21 cellular contexts compared by ENCODE assay signal in the genomic region with DNA sequence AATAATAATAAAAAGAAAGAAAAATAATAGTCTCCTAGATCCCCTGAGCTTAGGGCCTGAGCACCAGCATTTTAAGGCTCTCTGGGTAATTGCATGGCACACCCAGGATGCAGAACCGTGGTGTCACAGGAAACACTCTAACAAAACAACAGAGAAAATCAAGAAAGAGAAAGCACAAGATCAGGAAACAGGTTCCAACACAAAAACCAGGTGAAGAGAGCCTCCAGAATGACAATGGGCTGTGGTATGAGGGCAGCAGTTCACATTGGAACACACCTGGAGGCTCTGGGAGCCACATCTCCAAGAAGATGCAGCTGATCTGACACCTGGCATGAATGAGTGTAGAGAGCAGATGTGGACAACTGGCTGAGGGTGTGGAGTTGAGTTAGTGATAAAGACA. TPM values are rescaled to one million over a fixed set of nuclear protein-coding genes. Genes with fewer than 3 reads are reported as not detected.
DNase-seq lines count a peak whose midpoint lies in the region; ATAC-seq and TF ChIP-seq lines count a peak whose summit lies in the region.
"Had no signal": no experiment of that assay in that cellular context is flagged by ENCODE, and none has a peak within 500 bp of the region (broad histone marks: within the 10 kb centered on the region; RNA-seq: fewer than 3 reads in every experiment).

No MANE protein-coding gene starts in this region.

- no peak overlapping the region for H3K4me3 Mint-ChIP-seq in activated CD8-positive, alpha-beta memory T cell treated with anti-CD3 and anti-CD28 coated beads, Interleukin-2, amount 10 ng/mL, durations not matched to agents 7 days and 5 days
- peak overlapping the region in 2 of 3 donors; percentile 59 to 73 for H3K4me3 Mint-ChIP-seq in T-cell
- H3K4me3 Mint-ChIP-seq in stimulated activated memory B cell treated with anti-CD40 and anti-IgM and Interleukin-4, amounts not matched to agents 10 μg/mL and 1 μg/mL and 100 μg/mL, for 72 hours: no peak overlapping the region
- H3K4me3 Mint-ChIP-seq: brain; stimulated activated naive CD8-positive, alpha-beta T cell treated with anti-CD3 and anti-CD28 coated beads, Interleukin-15, Interleukin-2, amounts not matched to agents 100 ng/mL and 50 ng/mL, for 24 hours had no signal

- 31 to 46% methylated on average over 1 of the region's 1 CpG for WGBS in sigmoid colon, 2 donors

- H3K36me3 ChIP-seq in sigmoid colon: no peaks in the 10 kb centered on the region
- H3K36me3 ChIP-seq: BLaER1 had no signal

- H3K4me1 ChIP-seq in sigmoid colon: peaks cover 0 to 31% (median 24%) of the 10 kb centered on the region in 4 donors
- H3K4me1 ChIP-seq: BLaER1 had no signal

- POLR2A ChIA-PET in T-cell (lab: Charles Lee): no interaction called here

- H3K27ac Mint-ChIP-seq in activated CD8-positive, alpha-beta memory T cell treated with anti-CD3 and anti-CD28 coated beads, Interleukin-2, amount 10 ng/mL, durations not matched to agents 7 days and 5 days: peak overlapping the region; percentile 59
- peak overlapping the region; percentile 97 to 100 for H3K27ac Mint-ChIP-seq in T-cell
- no peak overlapping the region for H3K27ac Mint-ChIP-seq in stimulated activated memory B cell treated with anti-CD40 and anti-IgM and Interleukin-4, amounts not matched to agents 10 μg/mL and 1 μg/mL and 100 μg/mL, for 72 hours
- H3K27ac Mint-ChIP-seq: brain; stimulated activated naive CD8-positive, alpha-beta T cell treated with anti-CD3 and anti-CD28 coated beads, Interleukin-15, Interleukin-2, amounts not matched to agents 100 ng/mL and 50 ng/mL, for 24 hours had no signal

- H3K9me3 Mint-ChIP-seq in activated CD8-positive, alpha-beta memory T cell treated with anti-CD3 and anti-CD28 coated beads, Interleukin-2, amount 10 ng/mL, durations not matched to agents 7 days and 5 days (ENCODE audit: low read depth): peaks cover 2% of the 10 kb centered on the region
- H3K9me3 Mint-ChIP-seq in T-cell: peaks cover 7 to 13% (median 10%) of the 10 kb centered on the region in 3 donors
- H3K9me3 Mint-ChIP-seq in stimulated activated memory B cell treated with anti-CD40 and anti-IgM and Interleukin-4, amounts not matched to agents 10 μg/mL and 1 μg/mL and 100 μg/mL, for 72 hours: peaks cover 8% of the 10 kb centered on the region

- no peak for TF ChIP-seq POLR2A in sigmoid colon (IDR thresholded peaks at IDR 0.05)

- CTCF ChIA-PET in activated CD8-positive, alpha-beta memory T cell treated with anti-CD3 and anti-CD28 coated beads, Interleukin-2, amount 10 ng/mL, durations not matched to agents 7 days and 5 days (lab: Charles Lee): interaction anchor here (2.5 kb wide), 1 partner anchor 16 kb away, joined by 9 read pairs; no protein-coding TSS in a partner anchor
- CTCF ChIA-PET in T-cell (lab: Charles Lee): interaction anchor here in 1 of 2 donors (0.7 kb wide), 1 partner anchor 10 kb away, joined by 5 read pairs; no protein-coding TSS in a partner anchor

- no peaks in the 10 kb centered on the region for H3K36me3 Mint-ChIP-seq in activated CD8-positive, alpha-beta memory T cell treated with anti-CD3 and anti-CD28 coated beads, Interleukin-2, amount 10 ng/mL, durations not matched to agents 7 days and 5 days
- H3K36me3 Mint-ChIP-seq in T-cell: peaks cover 12% of the 10 kb centered on the region
- H3K36me3 Mint-ChIP-seq in stimulated activated memory B cell treated with anti-CD40 and anti-IgM and Interleukin-4, amounts not matched to agents 10 μg/mL and 1 μg/mL and 100 μg/mL, for 72 hours: no peaks in the 10 kb centered on the region

- peaks cover 5% of the 10 kb centered on the region for H3K4me1 Mint-ChIP-seq in activated CD8-positive, alpha-beta memory T cell treated with anti-CD3 and anti-CD28 coated beads, Interleukin-2, amount 10 ng/mL, durations not matched to agents 7 days and 5 days
- H3K4me1 Mint-ChIP-seq in T-cell: peaks cover 11 to 38% (median 21%) of the 10 kb centered on the region in 3 donors
- no peaks in the 10 kb centered on the region for H3K4me1 Mint-ChIP-seq in stimulated activated memory B cell treated with anti-CD40 and anti-IgM and Interleukin-4, amounts not matched to agents 10 μg/mL and 1 μg/mL and 100 μg/mL, for 72 hours

- H3K27me3 Mint-ChIP-seq in activated CD8-positive, alpha-beta memory T cell treated with anti-CD3 and anti-CD28 coated beads, Interleukin-2, amount 10 ng/mL, durations not matched to agents 7 days and 5 days: peaks cover 14% of the 10 kb centered on the region
- H3K27me3 Mint-ChIP-seq in T-cell: no peaks in the 10 kb centered on the region
- H3K27me3 Mint-ChIP-seq in stimulated activated memory B cell treated with anti-CD40 and anti-IgM and Interleukin-4, amounts not matched to agents 10 μg/mL and 1 μg/mL and 100 μg/mL, for 72 hours: peaks cover 21% of the 10 kb centered on the region
- H3K27me3 Mint-ChIP-seq: stimulated activated naive CD8-positive, alpha-beta T cell treated with anti-CD3 and anti-CD28 coated beads, Interleukin-15, Interleukin-2, amounts not matched to agents 100 ng/mL and 50 ng/mL, for 24 hours had no signal

- peaks cover 0 to 13% (median 0%) of the 10 kb centered on the region in 3 donors for H3K27me3 ChIP-seq in sigmoid colon
- H3K27me3 ChIP-seq: BLaER1, hepatocyte had no signal

- TF ChIP-seq CTCF in coronary artery (IDR thresholded peaks at IDR 0.05) (no peak), sigmoid colon (IDR thresholded peaks at IDR 0.05) (no peak)

- no peak for ATAC-seq in activated CD8-positive, alpha-beta memory T cell treated with anti-CD3 and anti-CD28 coated beads, Interleukin-2, amount 10 ng/mL, durations not matched to agents 7 days and 5 days
- ATAC-seq in T-cell (replicated peaks in 1 of 4) (peak; percentile 66 to 88 (median 76)), HG03520 (IDR thresholded peaks at IDR 0.05; ENCODE audit: unreplicated experiment) (no peak)
- no peak for ATAC-seq in stimulated activated memory B cell treated with anti-CD40 and anti-IgM and Interleukin-4, amounts not matched to agents 10 μg/mL and 1 μg/mL and 100 μg/mL, for 72 hours
- ATAC-seq: A549, HepG2 had no signal

- H3K27ac ChIP-seq in coronary artery (no peak overlapping the region), sigmoid colon (no peak overlapping the region)
- H3K27ac ChIP-seq: A549, BLaER1, hepatocyte, VCaP had no signal

- DNase-seq in activated CD8-positive, alpha-beta memory T cell treated with anti-CD3 and anti-CD28 coated beads, Interleukin-2, amount 10 ng/mL, durations not matched to agents 7 days and 5 days: no peak
- DNase-seq in activated CD8-positive, alpha-beta memory T cell treated with anti-CD3 and anti-CD28 coated beads, Interleukin-2, amount 50 U/mL, for 4 hours: no peak
- DNase-seq in T-cell (peak in 2 of 34 experiments; percentile 6 to 22), coronary artery (ENCODE audit: low spot score) (peak; percentile 11), sigmoid colon (peak; percentile 17), dedifferentiated amniotic fluid mesenchymal stem cell (ENCODE audit: extremely low spot score) (no peak)
- DNase-seq: DMS 273 treated with DMSO at 0.1 percent for 48 hours, foreskin fibroblast, NCI-H1436 treated with DMSO at 0.1 percent for 48 hours, NCI-H2171, NCI-H526 treated with DMSO at 0.1 percent for 48 hours had no signal

- H3K9me3 ChIP-seq in sigmoid colon: no peaks in the 10 kb centered on the region
- H3K9me3 ChIP-seq: A549 had no signal

- intact Hi-C loops in sigmoid colon (cut with DNase I): no loop called here

- no peak overlapping the region for H3K4me3 ChIP-seq in coronary artery
- H3K4me3 ChIP-seq in sigmoid colon: no peak overlapping the region
- H3K4me3 ChIP-seq: A549, BLaER1, hepatocyte, lung had no signal

- no peak for TF ChIP-seq EP300 in sigmoid colon (IDR thresholded peaks at IDR 0.05)

RNA-seq across cellular contexts. Expression of a gene that starts 7.1 kb away (rescaled TPM):
- not detected for total RNA-seq in activated CD8-positive, alpha-beta memory T cell treated with anti-CD3 and anti-CD28 coated beads, Interleukin-2, amount 10 ng/mL, durations not matched to agents 7 days and 5 days
- total RNA-seq in T-cell: under 1 TPM in 4 of 5 donors, not detected in 1; 0.09 to 0.96 (median 0.33) TPM
- total RNA-seq in sigmoid colon: 10 to 100 TPM in 3 of 4 donors, 1 to 10 TPM in 1; 8.6 to 23.3 (median 14.1) TPM
- 1 to 10 TPM in 2 of 3 donors, under 1 TPM in 1; 0.92 to 6.5 (median 1.8) TPM for polyA plus RNA-seq in sigmoid colon
- polyA plus RNA-seq: HepG2 had no signal

RNA-seq across cellular contexts. Expression of a gene that starts 8.1 kb away (rescaled TPM):
- not detected for total RNA-seq in activated CD8-positive, alpha-beta memory T cell treated with anti-CD3 and anti-CD28 coated beads, Interleukin-2, amount 10 ng/mL, durations not matched to agents 7 days and 5 days
- total RNA-seq in T-cell: under 1 TPM in 3 of 5 donors, not detected in 2; 0.41 to 0.66 (median 0.44) TPM
- 10 to 100 TPM; 24.2 to 55.0 (median 38.4) TPM for total RNA-seq in sigmoid colon
- polyA plus RNA-seq in sigmoid colon: 10 to 100 TPM in 2 of 3 donors, 1 to 10 TPM in 1; 4.6 to 24.0 (median 11.4) TPM

RNA-seq across cellular contexts. Expression of a gene that starts 17.9 kb away (rescaled TPM):
- total RNA-seq in activated CD8-positive, alpha-beta memory T cell treated with anti-CD3 and anti-CD28 coated beads, Interleukin-2, amount 10 ng/mL, durations not matched to agents 7 days and 5 days: not detected
- total RNA-seq in T-cell (under 1 TPM in 3 of 5 donors, not detected in 2; 0.41 to 0.76 (median 0.66) TPM), sigmoid colon (10 to 100 TPM; 45.3 to 98.1 (median 67.1) TPM)
- polyA plus RNA-seq in sigmoid colon: 100 to 1,000 TPM; 112 to 157 (median 118) TPM
- total RNA-seq: hepatocyte had no signal
- polyA plus RNA-seq: A549, hepatocyte had no signal

Comparison
In these comparisons a context has a peak if more than half of its experiments do, and no peak if none do; other contexts are left out.
1. ATAC-seq: peak in T-cell (4 of 4); none in activated CD8-positive, alpha-beta memory T cell treated with anti-CD3 and anti-CD28 coated beads, Interleukin-2, amount 10 ng/mL, durations not matched to agents 7 days and 5 days (single experiment), HG03520 (single experiment) and stimulated activated memory B cell treated with anti-CD40 and anti-IgM and Interleukin-4, amounts not matched to agents 10 μg/mL and 1 μg/mL and 100 μg/mL, for 72 hours (single experiment).
2. DNase-seq: peak in coronary artery (single experiment) and sigmoid colon (single experiment); none in activated CD8-positive, alpha-beta memory T cell treated with anti-CD3 and anti-CD28 coated beads, Interleukin-2, amount 10 ng/mL, durations not matched to agents 7 days and 5 days (single experiment), activated CD8-positive, alpha-beta memory T cell treated with anti-CD3 and anti-CD28 coated beads, Interleukin-2, amount 50 U/mL, for 4 hours (single experiment) and dedifferentiated amniotic fluid mesenchymal stem cell (single experiment).
3. H3K4me3 Mint-ChIP-seq: peak in T-cell (2 of 3); none in activated CD8-positive, alpha-beta memory T cell treated with anti-CD3 and anti-CD28 coated beads, Interleukin-2, amount 10 ng/mL, durations not matched to agents 7 days and 5 days (single experiment) and stimulated activated memory B cell treated with anti-CD40 and anti-IgM and Interleukin-4, amounts not matched to agents 10 μg/mL and 1 μg/mL and 100 μg/mL, for 72 hours (single experiment).
4. RNA of a gene that starts 7.1 kb away (total RNA-seq): 8.6 to 23.3 TPM in sigmoid colon; 0.09 to 0.96 TPM in T-cell and not detected in activated CD8-positive, alpha-beta memory T cell treated with anti-CD3 and anti-CD28 coated beads, Interleukin-2, amount 10 ng/mL, durations not matched to agents 7 days and 5 days; every median in the first group is over 4 times any median in the second.
5. RNA of a gene that starts 8.1 kb away (total RNA-seq): 24.2 to 55.0 TPM in sigmoid colon; 0.41 to 0.66 TPM in T-cell and not detected in activated CD8-positive, alpha-beta memory T cell treated with anti-CD3 and anti-CD28 coated beads, Interleukin-2, amount 10 ng/mL, durations not matched to agents 7 days and 5 days; every median in the first group is over 10 times any median in the second.
6. RNA of a gene that starts 17.9 kb away (total RNA-seq): 45.3 to 98.1 TPM in sigmoid colon; 0.41 to 0.76 TPM in T-cell and not detected in activated CD8-positive, alpha-beta memory T cell treated with anti-CD3 and anti-CD28 coated beads, Interleukin-2, amount 10 ng/mL, durations not matched to agents 7 days and 5 days; every median in the first group is over 10 times any median in the second.